ENCODE assay signal across 28 cellular contexts in genomic region chr9:5835808-5836207, GRCh38. TPM values are rescaled to one million over a fixed set of nuclear protein-coding genes. Genes with fewer than 3 reads are reported as not detected.
"Had no signal": no experiment of that assay in that cellular context is flagged by ENCODE, and none has a peak within 500 bp of the region (broad histone marks: within the 10 kb centered on the region; RNA-seq: fewer than 3 reads in every experiment).

No MANE protein-coding gene starts in this region.

- H3K4me3 ChIP-seq: breast epithelium, esophagus muscularis mucosa, heart left ventricle, lower lobe of right lung, suprapubic skin, tibial nerve had no signal

- DNase-seq: activated B cell treated with CpG ODN at 0.5 μM for 24 hours; activated effector memory CD4-positive, alpha-beta T cell treated with anti-CD3 and anti-CD28 coated beads, Interleukin-2, amount 50 U/mL, for 16 hours; activated naive CD4-positive, alpha-beta T cell treated with anti-CD3 and anti-CD28 coated beads, Interleukin-2, amount 50 U/mL, for 16 hours; activated T-cell treated with anti-CD3 and anti-CD28 coated beads for 4 hours; central memory CD4-positive, alpha-beta T cell; endodermal cell; foreskin keratinocyte; heart left ventricle; hypothalamus; immature natural killer cell; lower lobe of right lung; mesendoderm; posterior cingulate gyrus; right cardiac atrium; stimulated activated CD4-positive, alpha-beta T cell treated with anti-CD3 and anti-CD28 coated beads, Interleukin-4, amount 100 ng/mL, for 24 hours; T-cell had no signal

- H3K9me3 Mint-ChIP-seq: activated B cell treated with CpG ODN at 0.5 μM for 24 hours; endodermal cell; immature natural killer cell; stimulated activated memory B cell treated with anti-CD40 and anti-IgM and Interleukin-4, amounts not matched to agents 10 μg/mL and 1 μg/mL and 100 μg/mL, for 72 hours; T-cell had no signal

- H3K27me3 Mint-ChIP-seq: activated B cell treated with CpG ODN at 0.5 μM for 24 hours; natural killer cell treated with Interleukin-12 subunit alpha and Interleukin-12 subunit beta and Interleukin-15 and Interleukin-18, amount 100 ng/mL, for 72 hours; stimulated activated memory B cell treated with anti-CD40 and anti-IgM and Interleukin-4, amounts not matched to agents 10 μg/mL and 1 μg/mL and 100 μg/mL, for 72 hours had no signal

- H3K9me3 ChIP-seq: breast epithelium, esophagus muscularis mucosa, heart left ventricle, lower lobe of right lung, suprapubic skin, tibial nerve had no signal

- H3K4me3 Mint-ChIP-seq: activated B cell treated with CpG ODN at 0.5 μM for 24 hours; activated T-helper 1 cell treated with anti-CD3 and anti-CD28 coated beads, Interleukin-12 subunit alpha, Interleukin-12 subunit beta, Interleukin-2, Interleukin-4 antibody, amounts not matched to agents 30 ng/mL and 10 ng/mL and 1 ng/mL, durations not matched to agents 14 hours and 24 hours and 36 hours; dendritic cell treated with granulocyte-macrophage colony-stimulating factor and Interleukin-4, amounts not matched to agents 40 ng/mL and 50 ng/mL, for 4 days; endodermal cell; immature natural killer cell; natural killer cell treated with Interleukin-12 subunit alpha and Interleukin-12 subunit beta and Interleukin-15 and Interleukin-18, amount 100 ng/mL, for 72 hours; stimulated activated memory B cell treated with anti-CD40 and anti-IgM and Interleukin-4, amounts not matched to agents 10 μg/mL and 1 μg/mL and 100 μg/mL, for 72 hours; T-cell had no signal

- H3K27ac ChIP-seq: breast epithelium, esophagus muscularis mucosa, foreskin keratinocyte, heart left ventricle, lower lobe of right lung, suprapubic skin, tibial nerve had no signal

- H3K36me3 Mint-ChIP-seq: immature natural killer cell; natural killer cell treated with Interleukin-12 subunit alpha and Interleukin-12 subunit beta and Interleukin-15 and Interleukin-18, amount 100 ng/mL, for 72 hours; stimulated activated memory B cell treated with anti-CD40 and anti-IgM and Interleukin-4, amounts not matched to agents 10 μg/mL and 1 μg/mL and 100 μg/mL, for 72 hours; T-cell had no signal

- H3K27ac Mint-ChIP-seq: activated B cell treated with CpG ODN at 0.5 μM for 24 hours; activated T-helper 1 cell treated with anti-CD3 and anti-CD28 coated beads, Interleukin-12 subunit alpha, Interleukin-12 subunit beta, Interleukin-2, Interleukin-4 antibody, amounts not matched to agents 30 ng/mL and 10 ng/mL and 1 ng/mL, durations not matched to agents 14 hours and 24 hours and 36 hours; dendritic cell treated with granulocyte-macrophage colony-stimulating factor and Interleukin-4, amounts not matched to agents 40 ng/mL and 50 ng/mL, for 4 days; endodermal cell; natural killer cell treated with Interleukin-12 subunit alpha and Interleukin-12 subunit beta and Interleukin-15 and Interleukin-18, amount 100 ng/mL, for 72 hours; stimulated activated memory B cell treated with anti-CD40 and anti-IgM and Interleukin-4, amounts not matched to agents 10 μg/mL and 1 μg/mL and 100 μg/mL, for 72 hours; T-cell had no signal

- ATAC-seq: foreskin keratinocyte; heart left ventricle; lower lobe of right lung; natural killer cell treated with Interleukin-12 subunit alpha and Interleukin-12 subunit beta and Interleukin-15 and Interleukin-18, amount 100 ng/mL, for 72 hours; right cardiac atrium; stimulated activated memory B cell treated with anti-CD40 and anti-IgM and Interleukin-4, amounts not matched to agents 10 μg/mL and 1 μg/mL and 100 μg/mL, for 72 hours; T-cell had no signal

RNA-seq across cellular contexts. Expression of gene MLANA, which starts 54.9 kb away (rescaled TPM):
- total RNA-seq: activated B cell treated with CpG ODN at 0.5 μM for 24 hours; activated T-helper 1 cell treated with anti-CD3 and anti-CD28 coated beads, Interleukin-12 subunit alpha, Interleukin-12 subunit beta, Interleukin-2, Interleukin-4 antibody, amounts not matched to agents 30 ng/mL and 10 ng/mL and 1 ng/mL, durations not matched to agents 14 hours and 24 hours and 36 hours; breast epithelium; endodermal cell; esophagus muscularis mucosa; foreskin keratinocyte; heart left ventricle; kidney epithelial cell; lower lobe of right lung; natural killer cell treated with Interleukin-12 subunit alpha and Interleukin-12 subunit beta and Interleukin-15 and Interleukin-18, amount 100 ng/mL, for 72 hours; omental fat pad; right cardiac atrium; T-cell; T-helper 2 cell treated with Interferon-gamma antibody and Interleukin-4, amounts not matched to agents 100 ng/mL and 5 ng/mL, for 36 hours; tibial nerve; ureter had no signal
- polyA plus RNA-seq: foreskin keratinocyte, heart left ventricle, right cardiac atrium had no signal
